ENCODE assay signal across 3 cellular contexts in the genomic region with DNA sequence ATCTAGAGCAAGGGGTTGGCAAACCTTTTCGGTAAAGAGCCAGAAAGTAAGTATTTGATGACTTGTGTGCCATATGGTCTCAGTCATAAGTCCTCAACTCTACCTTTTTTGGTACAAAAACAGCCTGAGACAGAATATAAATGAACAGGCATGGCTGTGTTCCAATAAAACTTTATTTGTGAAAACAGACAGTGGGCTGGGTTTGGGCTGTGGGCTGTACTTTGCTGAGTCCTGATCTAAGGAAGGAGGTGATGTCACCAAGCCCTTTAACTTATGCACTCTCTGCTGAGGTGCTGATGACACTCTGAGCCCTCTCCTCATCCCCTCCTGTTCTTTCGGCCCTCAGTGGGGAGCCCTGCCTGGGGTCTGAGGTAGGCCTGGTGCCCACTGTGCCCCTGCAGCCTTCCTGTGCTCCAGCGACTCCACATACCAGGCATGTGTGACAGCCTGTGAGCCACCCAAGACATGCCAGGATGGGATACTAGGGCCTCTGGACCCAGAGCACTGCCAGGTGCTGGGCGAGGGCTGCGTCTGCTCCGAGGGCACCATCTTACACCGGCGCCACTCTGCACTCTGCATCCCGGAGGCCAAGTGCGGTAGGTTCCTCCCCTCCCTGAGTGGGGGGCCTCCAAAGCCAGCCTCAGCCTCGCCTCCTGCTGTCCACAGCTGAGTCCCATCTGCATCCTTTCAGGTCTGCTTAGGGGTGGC.
TF ChIP-seq lines count a peak whose summit lies in the region.

No MANE protein-coding gene starts in this region.

TF ChIP-seq in SK-N-SH, 30 proteins besides CTCF, POLR2A, EP300 and RAD21:
- TF ChIP-seq SMC3 (IDR thresholded peaks at IDR 0.05; ENCODE audit: low read depth, low read length) = no peak
- TF ChIP-seq TEAD4 (IDR thresholded peaks at IDR 0.05; ENCODE audit: borderline replicate concordance, insufficient read depth) = no peak
- TF ChIP-seq FOXJ3 (CRISPR knock-in tag; IDR thresholded peaks at IDR 0.05) = no peak
- no peak for TF ChIP-seq JUND (IDR thresholded peaks at IDR 0.05)
- TF ChIP-seq RCOR1 (IDR thresholded peaks at IDR 0.05; ENCODE audit: low read length) = no peak
- no peak for TF ChIP-seq REST (IDR thresholded peaks at IDR 0.05; ENCODE audit: low read depth, low read length)
- TF ChIP-seq MEF2A (IDR thresholded peaks at IDR 0.05; ENCODE audit: borderline replicate concordance, low read depth) = no peak
- no peak for TF ChIP-seq SIN3A (IDR thresholded peaks at IDR 0.05; ENCODE audit: borderline replicate concordance, low read depth, low read length)

TF ChIP-seq in SK-N-SH treated with all-trans-retinoic acid at 6 μM for 48 hours, 23 proteins besides CTCF, POLR2A, EP300 and RAD21 (continued from another document):
- TF ChIP-seq ESRRG (CRISPR knock-in tag; IDR thresholded peaks at IDR 0.05) (no peak), RARB (CRISPR knock-in tag; IDR thresholded peaks at IDR 0.05) (no peak), CSRNP3 (CRISPR knock-in tag; IDR thresholded peaks at IDR 0.05) (no peak), GLIS3 (CRISPR knock-in tag; IDR thresholded peaks at IDR 0.05) (no peak), PPARA (CRISPR knock-in tag; IDR thresholded peaks at IDR 0.05; ENCODE audit: borderline replicate concordance) (no peak), ISL1 (CRISPR knock-in tag; IDR thresholded peaks at IDR 0.05) (no peak), BACH2 (CRISPR knock-in tag; IDR thresholded peaks at IDR 0.05; ENCODE audit: borderline replicate concordance) (no peak)

TF ChIP-seq in HepG2, 621 proteins besides CTCF, POLR2A, EP300 and RAD21 (continued from another document):
- no peak for TF ChIP-seq ZNF549 (CRISPR knock-in tag; IDR thresholded peaks at IDR 0.05)
- no peak for TF ChIP-seq PTBP1 (IDR thresholded peaks at IDR 0.05; ENCODE audit: low read depth, low read length, poor library complexity, severe bottlenecking)
- TF ChIP-seq, protein P1, sequence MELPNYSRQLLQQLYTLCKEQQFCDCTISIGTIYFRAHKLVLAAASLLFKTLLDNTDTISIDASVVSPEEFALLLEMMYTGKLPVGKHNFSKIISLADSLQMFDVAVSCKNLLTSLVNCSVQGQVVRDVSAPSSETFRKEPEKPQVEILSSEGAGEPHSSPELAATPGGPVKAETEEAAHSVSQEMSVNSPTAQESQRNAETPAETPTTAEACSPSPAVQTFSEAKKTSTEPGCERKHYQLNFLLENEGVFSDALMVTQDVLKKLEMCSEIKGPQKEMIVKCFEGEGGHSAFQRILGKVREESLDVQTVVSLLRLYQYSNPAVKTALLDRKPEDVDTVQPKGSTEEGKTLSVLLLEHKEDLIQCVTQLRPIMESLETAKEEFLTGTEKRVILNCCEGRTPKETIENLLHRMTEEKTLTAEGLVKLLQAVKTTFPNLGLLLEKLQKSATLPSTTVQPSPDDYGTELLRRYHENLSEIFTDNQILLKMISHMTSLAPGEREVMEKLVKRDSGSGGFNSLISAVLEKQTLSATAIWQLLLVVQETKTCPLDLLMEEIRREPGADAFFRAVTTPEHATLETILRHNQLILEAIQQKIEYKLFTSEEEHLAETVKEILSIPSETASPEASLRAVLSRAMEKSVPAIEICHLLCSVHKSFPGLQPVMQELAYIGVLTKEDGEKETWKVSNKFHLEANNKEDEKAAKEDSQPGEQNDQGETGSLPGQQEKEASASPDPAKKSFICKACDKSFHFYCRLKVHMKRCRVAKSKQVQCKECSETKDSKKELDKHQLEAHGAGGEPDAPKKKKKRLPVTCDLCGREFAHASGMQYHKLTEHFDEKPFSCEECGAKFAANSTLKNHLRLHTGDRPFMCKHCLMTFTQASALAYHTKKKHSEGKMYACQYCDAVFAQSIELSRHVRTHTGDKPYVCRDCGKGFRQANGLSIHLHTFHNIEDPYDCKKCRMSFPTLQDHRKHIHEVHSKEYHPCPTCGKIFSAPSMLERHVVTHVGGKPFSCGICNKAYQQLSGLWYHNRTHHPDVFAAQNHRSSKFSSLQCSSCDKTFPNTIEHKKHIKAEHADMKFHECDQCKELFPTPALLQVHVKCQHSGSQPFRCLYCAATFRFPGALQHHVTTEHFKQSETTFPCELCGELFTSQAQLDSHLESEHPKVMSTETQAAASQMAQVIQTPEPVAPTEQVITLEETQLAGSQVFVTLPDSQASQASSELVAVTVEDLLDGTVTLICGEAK (IDR thresholded peaks at IDR 0.05) = no peak
- TF ChIP-seq, protein P1 (CRISPR knock-in tag; IDR thresholded peaks at IDR 0.05) = peak; percentile 66; the same call in 1 of the 2 replicates
- no peak for TF ChIP-seq ZNF775 (CRISPR knock-in tag; IDR thresholded peaks at IDR 0.05; ENCODE audit: borderline replicate concordance)
- no peak for TF ChIP-seq JDP2 (CRISPR knock-in tag; IDR thresholded peaks at IDR 0.05; ENCODE audit: borderline replicate concordance)
- TF ChIP-seq ZNF18 (CRISPR knock-in tag; IDR thresholded peaks at IDR 0.05; ENCODE audit: insufficient replicate concordance) = no peak
- TF ChIP-seq SCMH1 (CRISPR knock-in tag; IDR thresholded peaks at IDR 0.05; ENCODE audit: borderline replicate concordance) = no peak
- TF ChIP-seq HMGXB3 (CRISPR knock-in tag; IDR thresholded peaks at IDR 0.05; ENCODE audit: borderline replicate concordance) = no peak
